32 cellular contexts compared by ENCODE assay signal in the genomic region with DNA sequence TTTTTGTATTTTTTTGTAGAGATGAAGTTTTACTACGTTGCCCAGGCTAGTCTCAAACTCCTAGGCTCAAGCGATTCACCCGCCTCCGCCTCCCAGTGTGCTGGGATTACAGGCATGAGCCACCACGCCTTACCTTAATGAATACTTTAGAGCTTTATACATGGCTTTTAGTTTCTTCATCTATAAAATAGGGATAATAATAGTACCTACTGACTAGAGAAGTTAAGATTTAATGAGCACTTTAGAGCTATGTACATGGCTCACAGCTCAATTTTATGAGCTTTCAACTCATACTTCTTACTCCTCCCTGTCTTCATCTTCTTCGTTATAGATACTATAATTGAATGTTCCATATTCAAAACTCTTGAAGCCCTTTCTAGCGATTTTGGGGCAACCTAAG.
"Had no signal": no experiment of that assay in that cellular context is flagged by ENCODE, and none has a peak within 500 bp of the region (broad histone marks: within the 10 kb centered on the region; RNA-seq: fewer than 3 reads in every experiment).

No MANE protein-coding gene starts in this region.

- H3K4me3 Mint-ChIP-seq: activated CD4-positive, alpha-beta memory T cell treated with anti-CD3 and anti-CD28 coated beads for 36 hours; activated CD4-positive, alpha-beta T cell treated with anti-CD3 and anti-CD28 coated beads for 36 hours; activated CD4-positive, alpha-beta T cell treated with anti-CD3 and anti-CD28 coated beads, Interleukin-2, amount 10 ng/mL, durations not matched to agents 24 days and 14 days; activated CD8-positive, alpha-beta memory T cell treated with anti-CD3 and anti-CD28 coated beads, Interleukin-2, amount 10 ng/mL, durations not matched to agents 7 days and 5 days; activated CD8-positive, alpha-beta T cell treated with anti-CD3 and anti-CD28 coated beads, Interleukin-2, amount 10 ng/mL, durations not matched to agents 7 days and 5 days; activated naive CD4-positive, alpha-beta T cell treated with anti-CD3 and anti-CD28 coated beads, Interleukin-2, amount 10 ng/mL, durations not matched to agents 7 days and 5 days; activated naive CD8-positive, alpha-beta T cell treated with anti-CD3 and anti-CD28 coated beads, Interleukin-2, amount 10 ng/mL, durations not matched to agents 7 days and 5 days; activated T-helper 1 cell treated with anti-CD3 and anti-CD28 coated beads, Interleukin-12 subunit alpha, Interleukin-12 subunit beta, Interleukin-2, Interleukin-4 antibody, amounts not matched to agents 30 ng/mL and 10 ng/mL and 1 ng/mL, durations not matched to agents 14 hours and 24 hours and 36 hours; brain; dendritic cell treated with granulocyte-macrophage colony-stimulating factor and Interleukin-4, amounts not matched to agents 40 ng/mL and 50 ng/mL, for 4 days; effector memory CD8-positive, alpha-beta T cell had no signal

- H3K4me2 ChIP-seq: hepatocyte had no signal

- H2AFZ ChIP-seq: hepatocyte had no signal

- H3K36me3 Mint-ChIP-seq: activated naive CD4-positive, alpha-beta T cell treated with anti-CD3 and anti-CD28 coated beads, Interleukin-2, amount 50 U/mL, for 72 hours had no signal

- H3K27ac Mint-ChIP-seq: activated CD4-positive, alpha-beta memory T cell treated with anti-CD3 and anti-CD28 coated beads for 36 hours; activated CD4-positive, alpha-beta T cell treated with anti-CD3 and anti-CD28 coated beads for 36 hours; activated CD8-positive, alpha-beta memory T cell treated with anti-CD3 and anti-CD28 coated beads, Interleukin-2, amount 10 ng/mL, durations not matched to agents 7 days and 5 days; activated CD8-positive, alpha-beta T cell treated with anti-CD3 and anti-CD28 coated beads, Interleukin-2, amount 10 ng/mL, durations not matched to agents 7 days and 5 days; activated naive CD4-positive, alpha-beta T cell treated with anti-CD3 and anti-CD28 coated beads, Interleukin-2, amount 10 ng/mL, durations not matched to agents 7 days and 5 days; activated naive CD4-positive, alpha-beta T cell treated with anti-CD3 and anti-CD28 coated beads, Interleukin-2, amount 50 U/mL, for 72 hours; activated naive CD8-positive, alpha-beta T cell treated with anti-CD3 and anti-CD28 coated beads, Interleukin-2, amount 10 ng/mL, durations not matched to agents 7 days and 5 days; activated T-helper 1 cell treated with anti-CD3 and anti-CD28 coated beads, Interleukin-12 subunit alpha, Interleukin-12 subunit beta, Interleukin-2, Interleukin-4 antibody, amounts not matched to agents 30 ng/mL and 10 ng/mL and 1 ng/mL, durations not matched to agents 14 hours and 24 hours and 36 hours; brain; dendritic cell treated with granulocyte-macrophage colony-stimulating factor and Interleukin-4, amounts not matched to agents 40 ng/mL and 50 ng/mL, for 4 days had no signal

- H3K4me1 ChIP-seq: ascending aorta, breast epithelium had no signal

- H3K36me3 ChIP-seq: ascending aorta, breast epithelium, cardiac muscle cell, esophagus muscularis mucosa, gastrocnemius medialis, heart right ventricle had no signal

- H3K27me3 Mint-ChIP-seq: activated CD4-positive, alpha-beta memory T cell treated with anti-CD3 and anti-CD28 coated beads for 36 hours; activated CD4-positive, alpha-beta T cell treated with anti-CD3 and anti-CD28 coated beads for 36 hours; activated CD4-positive, alpha-beta T cell treated with anti-CD3 and anti-CD28 coated beads, Interleukin-2, amount 10 ng/mL, durations not matched to agents 24 days and 14 days; activated CD8-positive, alpha-beta memory T cell treated with anti-CD3 and anti-CD28 coated beads, Interleukin-2, amount 10 ng/mL, durations not matched to agents 7 days and 5 days; activated naive CD4-positive, alpha-beta T cell treated with anti-CD3 and anti-CD28 coated beads, Interleukin-2, amount 10 ng/mL, durations not matched to agents 7 days and 5 days; activated naive CD8-positive, alpha-beta T cell treated with anti-CD3 and anti-CD28 coated beads, Interleukin-2, amount 10 ng/mL, durations not matched to agents 7 days and 5 days; brain; dendritic cell treated with granulocyte-macrophage colony-stimulating factor and Interleukin-4, amounts not matched to agents 40 ng/mL and 50 ng/mL, for 4 days; effector memory CD8-positive, alpha-beta T cell had no signal

- ATAC-seq: activated CD4-positive, alpha-beta T cell treated with anti-CD3 and anti-CD28 coated beads for 36 hours; activated CD8-positive, alpha-beta memory T cell treated with anti-CD3 and anti-CD28 coated beads, Interleukin-2, amount 10 ng/mL, durations not matched to agents 7 days and 5 days; activated CD8-positive, alpha-beta T cell treated with anti-CD3 and anti-CD28 coated beads, Interleukin-2, amount 10 ng/mL, durations not matched to agents 7 days and 5 days; activated naive CD4-positive, alpha-beta T cell treated with anti-CD3 and anti-CD28 coated beads, Interleukin-2, amount 50 U/mL, for 72 hours; effector memory CD8-positive, alpha-beta T cell; foreskin keratinocyte; gastrocnemius medialis; heart right ventricle had no signal

- H3K4me3 ChIP-seq: ascending aorta, breast epithelium, cardiac muscle cell, coronary artery, dorsolateral prefrontal cortex, esophagus muscularis mucosa, gastrocnemius medialis, heart right ventricle, hepatocyte had no signal

- H3K27me3 ChIP-seq: ascending aorta, breast epithelium, cardiac muscle cell, dorsolateral prefrontal cortex, esophagus muscularis mucosa, foreskin keratinocyte, gastrocnemius medialis, heart right ventricle, hepatocyte had no signal

- DNase-seq: activated CD4-positive, alpha-beta memory T cell treated with anti-CD3 and anti-CD28 coated beads for 36 hours; activated CD4-positive, alpha-beta T cell treated with anti-CD3 and anti-CD28 coated beads for 36 hours; activated CD4-positive, alpha-beta T cell treated with anti-CD3 and anti-CD28 coated beads, Interleukin-2, amount 10 ng/mL, durations not matched to agents 24 days and 14 days; activated CD4-positive, CD25-positive, alpha-beta regulatory T cell; activated CD4-positive, CD25-positive, alpha-beta regulatory T cell treated with anti-CD3 and anti-CD28 coated beads, Interleukin-2, amount 50 U/mL, for 72 hours; activated CD8-positive, alpha-beta memory T cell treated with anti-CD3 and anti-CD28 coated beads, Interleukin-2, amount 10 ng/mL, durations not matched to agents 7 days and 5 days; activated CD8-positive, alpha-beta memory T cell treated with anti-CD3 and anti-CD28 coated beads, Interleukin-2, amount 50 U/mL, for 4 hours; activated CD8-positive, alpha-beta T cell treated with anti-CD3 and anti-CD28 coated beads, Interleukin-2, amount 10 ng/mL, durations not matched to agents 7 days and 5 days; activated gamma-delta T cell; activated naive CD4-positive, alpha-beta T cell; activated naive CD4-positive, alpha-beta T cell treated with anti-CD3 and anti-CD28 coated beads, Interleukin-2, amount 10 ng/mL, durations not matched to agents 7 days and 5 days; activated naive CD8-positive, alpha-beta T cell treated with anti-CD3 and anti-CD28 coated beads, Interleukin-2, amount 10 ng/mL, durations not matched to agents 7 days and 5 days; activated T-cell treated with anti-CD3 and anti-CD28 coated beads, Interleukin-2, amount 50 U/mL, for 1 hour; activated T-cell treated with anti-CD3 and anti-CD28 coated beads, Interleukin-2, amount 50 U/mL, for 48 hours; central memory CD4-positive, alpha-beta T cell; dorsolateral prefrontal cortex; effector memory CD8-positive, alpha-beta T cell; erythroblast; foreskin keratinocyte; gastrocnemius medialis; heart right ventricle; T-helper 2 cell had no signal

- H3K27ac ChIP-seq: ascending aorta, breast epithelium, cardiac muscle cell, coronary artery, dorsolateral prefrontal cortex, esophagus muscularis mucosa, foreskin keratinocyte, gastrocnemius medialis, heart right ventricle, hepatocyte had no signal

- H3K9me3 Mint-ChIP-seq: activated CD4-positive, alpha-beta memory T cell treated with anti-CD3 and anti-CD28 coated beads for 36 hours; activated CD4-positive, alpha-beta T cell treated with anti-CD3 and anti-CD28 coated beads, Interleukin-2, amount 10 ng/mL, durations not matched to agents 24 days and 14 days; activated naive CD4-positive, alpha-beta T cell treated with anti-CD3 and anti-CD28 coated beads, Interleukin-2, amount 10 ng/mL, durations not matched to agents 7 days and 5 days; activated naive CD8-positive, alpha-beta T cell treated with anti-CD3 and anti-CD28 coated beads, Interleukin-2, amount 10 ng/mL, durations not matched to agents 7 days and 5 days; activated T-helper 1 cell treated with anti-CD3 and anti-CD28 coated beads, Interleukin-12 subunit alpha, Interleukin-12 subunit beta, Interleukin-2, Interleukin-4 antibody, amounts not matched to agents 30 ng/mL and 10 ng/mL and 1 ng/mL, durations not matched to agents 14 hours and 24 hours and 36 hours; brain; dendritic cell treated with granulocyte-macrophage colony-stimulating factor and Interleukin-4, amounts not matched to agents 40 ng/mL and 50 ng/mL, for 4 days; effector memory CD8-positive, alpha-beta T cell had no signal

- H3K79me2 ChIP-seq: hepatocyte had no signal

- H3K9me3 ChIP-seq: ascending aorta, breast epithelium, esophagus muscularis mucosa, gastrocnemius medialis, heart right ventricle had no signal
